ENCODE assay signal across 8 cellular contexts in the genomic region with DNA sequence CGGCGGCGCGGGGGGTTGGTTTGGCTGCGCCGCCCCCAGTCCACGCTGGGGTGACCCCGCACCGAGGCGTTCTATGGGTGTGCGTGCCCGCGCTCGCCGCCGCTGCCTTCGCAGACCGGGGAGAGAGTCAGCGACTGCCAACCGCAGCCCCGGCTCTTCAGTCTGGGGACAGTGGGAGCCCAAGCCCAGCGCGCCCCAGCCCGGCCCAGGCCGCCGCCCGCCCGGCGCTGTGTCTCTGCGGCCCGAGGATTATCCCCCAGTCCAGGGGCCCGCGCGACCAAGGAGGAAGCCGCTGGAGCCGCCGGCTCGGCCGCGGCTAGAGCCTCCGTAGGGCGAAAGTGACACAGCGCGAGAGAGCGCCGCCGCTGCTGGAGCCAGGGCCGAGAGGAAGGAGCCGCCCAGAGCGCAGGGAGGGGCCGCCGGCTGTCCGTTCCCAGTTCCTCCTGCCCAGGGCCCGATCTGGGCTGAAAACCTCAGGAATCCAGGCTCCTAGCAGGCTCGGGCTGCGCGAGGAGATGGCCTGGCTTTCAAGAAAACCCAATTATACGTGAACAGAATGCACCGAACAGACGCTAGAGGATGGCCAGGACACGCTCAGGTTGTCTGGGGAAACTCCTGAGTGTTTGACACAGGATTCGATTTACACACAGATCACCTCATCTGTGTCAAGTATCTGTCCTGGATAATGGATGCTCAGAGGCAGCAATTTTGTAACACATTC. TPM values are rescaled to one million over a fixed set of nuclear protein-coding genes. Genes with fewer than 3 reads are reported as not detected.
DNase-seq lines count a peak whose midpoint lies in the region; ATAC-seq and TF ChIP-seq lines count a peak whose summit lies in the region.

No MANE protein-coding gene starts in this region.

- no peak for TF ChIP-seq POLR2A in tibial nerve (IDR thresholded peaks at IDR 0.05)

- peak; percentile 41 for ATAC-seq in HG02870 (IDR thresholded peaks at IDR 0.05; ENCODE audit: unreplicated experiment)

- peak overlapping the region; percentile 34 for H3K9ac ChIP-seq in muscle layer of colon (ENCODE audit: low read length)

- peak in 1 of 2 donors; percentile 41 for TF ChIP-seq EP300 in tibial nerve (IDR thresholded peaks at IDR 0.05)

- peak; percentile 51 for DNase-seq in SIG-M5 treated with dmso at 0.1 percent for 504 hours (lab: John Stamatoyannopoulos, UW; ENCODE audit: unreplicated experiment)
- no peak for DNase-seq in SIG-M5 (lab: John Stamatoyannopoulos, UW)
- DNase-seq in NCI-H526 treated with DMSO at 0.1 percent for 48 hours (lab: John Stamatoyannopoulos, UW): peak; percentile 49
- peak; percentile 49 to 52 for DNase-seq in activated T-cell treated with anti-CD3 and anti-CD28 coated beads, Interleukin-2, amount 50 U/mL, for 48 hours
- DNase-seq in fibroblast of peridontal ligament (ENCODE audit: extremely low read depth): peak; percentile 74
- DNase-seq in tibial nerve (ENCODE audit: low spot score in 2 of 2): peak; percentile 56 to 61

- WGBS in tibial nerve, 2 donors: 3 to 7% methylated on average over 12 to 55 of the region's 62 CpGs

- H3K36me3 ChIP-seq in muscle layer of colon (ENCODE audit: insufficient read depth, low read length): no peaks in the 10 kb centered on the region
- no peaks in the 10 kb centered on the region for H3K36me3 ChIP-seq in tibial nerve

- H3K27ac ChIP-seq in muscle layer of colon (ENCODE audit: low read depth, low read length) (peak overlapping the region; percentile 77), tibial nerve (peak overlapping the region; percentile 76 to 95 (median 88))

- no peaks in the 10 kb centered on the region for H3K9me3 ChIP-seq in muscle layer of colon (ENCODE audit: low read length)
- H3K9me3 ChIP-seq in tibial nerve: no peaks in the 10 kb centered on the region

- H3K4me1 ChIP-seq in muscle layer of colon (ENCODE audit: insufficient read depth, low read length) (peaks cover 52% of the 10 kb centered on the region), tibial nerve (peaks cover 0 to 33% (median 6%) of the 10 kb centered on the region in 4 donors)

- H3K27me3 ChIP-seq in muscle layer of colon (ENCODE audit: control insufficient read depth in 1 of 2, insufficient read depth in 2 of 2, low read length in 2 of 2) (no peaks in the 10 kb centered on the region), tibial nerve (no peaks in the 10 kb centered on the region)

- no peak for TF ChIP-seq CTCF in tibial nerve (IDR thresholded peaks at IDR 0.05)

- peak overlapping the region; percentile 58 to 67 for H3K4me3 ChIP-seq in muscle layer of colon (ENCODE audit: low read depth in 1 of 2, low read length in 2 of 2)
- H3K4me3 ChIP-seq in tibial nerve: peak overlapping the region; percentile 40 to 80 (median 76)

RNA-seq across cellular contexts. Expression of a gene that starts 2.4 kb away (rescaled TPM):
- 100 to 1,000 TPM in 1 of 4 donors, 10 to 100 TPM in 3; 72.2 to 137 (median 86.5) TPM for total RNA-seq in tibial nerve
